Comparison of ENCODE assay signal across 22 cellular contexts in genomic region chr12:119936705-119937323, GRCh38. TPM values are rescaled to one million over a fixed set of nuclear protein-coding genes. Genes with fewer than 3 reads are reported as not detected.
"Had no signal": no experiment of that assay in that cellular context is flagged by ENCODE, and none has a peak within 500 bp of the region (broad histone marks: within the 10 kb centered on the region; RNA-seq: fewer than 3 reads in every experiment).

No MANE protein-coding gene starts in this region.

- H3K27me3 ChIP-seq: ascending aorta, body of pancreas had no signal

- H3K4me1 ChIP-seq: ascending aorta, body of pancreas had no signal

- ATAC-seq: activated CD4-positive, CD25-positive, alpha-beta regulatory T cell treated with anti-CD3 and anti-CD28 coated beads, Interleukin-2, amount 50 U/mL, for 24 hours; activated CD8-positive, alpha-beta T cell treated with anti-CD3 and anti-CD28 coated beads for 36 hours; activated naive CD4-positive, alpha-beta T cell treated with anti-CD3 and anti-CD28 coated beads, Interleukin-2, amount 50 U/mL, for 72 hours; activated naive CD8-positive, alpha-beta T cell treated with anti-CD3 and anti-CD28 coated beads, Interleukin-2, amount 50 U/mL, for 24 hours; body of pancreas had no signal

- DNase-seq: activated CD4-positive, alpha-beta T cell treated with anti-CD3 and anti-CD28 coated beads for 4 hours; activated CD8-positive, alpha-beta memory T cell treated with anti-CD3 and anti-CD28 coated beads, Interleukin-2, amount 50 U/mL, for 48 hours; activated CD8-positive, alpha-beta T cell treated with anti-CD3 and anti-CD28 coated beads for 36 hours; activated effector memory CD4-positive, alpha-beta T cell treated with Interleukin-2 at 50 U/mL for 16 hours; activated naive CD4-positive, alpha-beta T cell treated with Interleukin-2 at 50 U/mL for 16 hours; activated naive CD8-positive, alpha-beta T cell treated with anti-CD3 and anti-CD28 coated beads, Interleukin-2, amount 50 U/mL, for 24 hours; activated T-cell treated with anti-CD3 and anti-CD28 coated beads, Interleukin-2, amount 50 U/mL, for 1 hour; amniotic stem cell; body of pancreas; NCI-H1092; NCI-H1417; NCI-H1930; NCI-H510A treated with DMSO at 0.1 percent for 48 hours; NCI-H69; NK-92 treated with Interleukin-12 subunit alpha and Interleukin-12 subunit beta, amount 100 ng/mL, for 24 hours; OCI-M1; SHP77 had no signal

- H3K36me3 ChIP-seq: ascending aorta had no signal

- H3K27ac ChIP-seq: ascending aorta, body of pancreas, KMS-11 had no signal

- H3K4me3 ChIP-seq: ascending aorta, body of pancreas had no signal

- H3K9me3 ChIP-seq: ascending aorta, body of pancreas had no signal

RNA-seq across cellular contexts. Expression of gene BICDL1, which starts 52.2 kb away (rescaled TPM):
- total RNA-seq: ascending aorta had no signal

RNA-seq across cellular contexts. Expression of gene CIT, which starts 59.7 kb away (rescaled TPM):
- polyA plus RNA-seq: IgD-negative memory B cell had no signal
